In the genomic region with DNA sequence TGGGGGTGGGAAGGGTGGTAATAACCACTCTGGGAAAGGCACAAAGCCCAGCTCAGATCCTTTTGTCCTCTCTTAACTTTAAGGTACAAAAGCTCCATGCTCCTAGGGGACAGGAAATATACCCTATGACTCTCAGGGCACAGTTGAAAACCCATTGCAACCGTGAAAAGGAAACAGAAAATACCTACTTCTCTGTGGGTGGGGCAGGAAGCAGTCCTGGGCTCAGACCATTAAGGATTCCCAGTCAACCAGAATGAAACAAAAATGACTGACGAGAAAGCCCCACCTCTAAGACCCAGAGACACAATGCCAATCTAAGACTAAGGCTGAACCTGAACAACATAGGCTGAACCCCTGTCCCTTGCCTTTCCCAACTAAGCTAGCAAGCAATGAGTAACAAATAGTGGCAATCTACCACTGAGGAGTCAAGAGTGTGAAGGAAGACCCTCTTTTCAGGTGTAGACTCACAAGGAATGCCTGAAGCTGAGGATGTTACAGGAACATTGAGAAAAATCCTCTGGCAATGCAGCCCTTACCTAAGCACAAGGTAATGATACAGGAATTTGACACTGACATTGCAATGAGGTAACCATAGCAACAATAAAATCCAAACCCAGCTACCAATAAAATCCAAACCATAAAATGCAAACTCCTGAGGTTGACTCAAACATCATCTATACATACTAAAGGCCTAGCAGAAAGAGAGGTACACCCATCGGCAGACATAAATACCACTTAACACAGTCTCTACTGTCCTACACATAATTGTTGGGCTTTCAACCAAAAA, we compare ENCODE assay signal across 1 cellular context.
TF ChIP-seq lines count a peak whose summit lies in the region.

No MANE protein-coding gene starts in this region.

TF ChIP-seq in GM23338, 12 proteins besides CTCF, POLR2A, EP300 and RAD21 (continued from another document):
- TF ChIP-seq, protein P1, sequence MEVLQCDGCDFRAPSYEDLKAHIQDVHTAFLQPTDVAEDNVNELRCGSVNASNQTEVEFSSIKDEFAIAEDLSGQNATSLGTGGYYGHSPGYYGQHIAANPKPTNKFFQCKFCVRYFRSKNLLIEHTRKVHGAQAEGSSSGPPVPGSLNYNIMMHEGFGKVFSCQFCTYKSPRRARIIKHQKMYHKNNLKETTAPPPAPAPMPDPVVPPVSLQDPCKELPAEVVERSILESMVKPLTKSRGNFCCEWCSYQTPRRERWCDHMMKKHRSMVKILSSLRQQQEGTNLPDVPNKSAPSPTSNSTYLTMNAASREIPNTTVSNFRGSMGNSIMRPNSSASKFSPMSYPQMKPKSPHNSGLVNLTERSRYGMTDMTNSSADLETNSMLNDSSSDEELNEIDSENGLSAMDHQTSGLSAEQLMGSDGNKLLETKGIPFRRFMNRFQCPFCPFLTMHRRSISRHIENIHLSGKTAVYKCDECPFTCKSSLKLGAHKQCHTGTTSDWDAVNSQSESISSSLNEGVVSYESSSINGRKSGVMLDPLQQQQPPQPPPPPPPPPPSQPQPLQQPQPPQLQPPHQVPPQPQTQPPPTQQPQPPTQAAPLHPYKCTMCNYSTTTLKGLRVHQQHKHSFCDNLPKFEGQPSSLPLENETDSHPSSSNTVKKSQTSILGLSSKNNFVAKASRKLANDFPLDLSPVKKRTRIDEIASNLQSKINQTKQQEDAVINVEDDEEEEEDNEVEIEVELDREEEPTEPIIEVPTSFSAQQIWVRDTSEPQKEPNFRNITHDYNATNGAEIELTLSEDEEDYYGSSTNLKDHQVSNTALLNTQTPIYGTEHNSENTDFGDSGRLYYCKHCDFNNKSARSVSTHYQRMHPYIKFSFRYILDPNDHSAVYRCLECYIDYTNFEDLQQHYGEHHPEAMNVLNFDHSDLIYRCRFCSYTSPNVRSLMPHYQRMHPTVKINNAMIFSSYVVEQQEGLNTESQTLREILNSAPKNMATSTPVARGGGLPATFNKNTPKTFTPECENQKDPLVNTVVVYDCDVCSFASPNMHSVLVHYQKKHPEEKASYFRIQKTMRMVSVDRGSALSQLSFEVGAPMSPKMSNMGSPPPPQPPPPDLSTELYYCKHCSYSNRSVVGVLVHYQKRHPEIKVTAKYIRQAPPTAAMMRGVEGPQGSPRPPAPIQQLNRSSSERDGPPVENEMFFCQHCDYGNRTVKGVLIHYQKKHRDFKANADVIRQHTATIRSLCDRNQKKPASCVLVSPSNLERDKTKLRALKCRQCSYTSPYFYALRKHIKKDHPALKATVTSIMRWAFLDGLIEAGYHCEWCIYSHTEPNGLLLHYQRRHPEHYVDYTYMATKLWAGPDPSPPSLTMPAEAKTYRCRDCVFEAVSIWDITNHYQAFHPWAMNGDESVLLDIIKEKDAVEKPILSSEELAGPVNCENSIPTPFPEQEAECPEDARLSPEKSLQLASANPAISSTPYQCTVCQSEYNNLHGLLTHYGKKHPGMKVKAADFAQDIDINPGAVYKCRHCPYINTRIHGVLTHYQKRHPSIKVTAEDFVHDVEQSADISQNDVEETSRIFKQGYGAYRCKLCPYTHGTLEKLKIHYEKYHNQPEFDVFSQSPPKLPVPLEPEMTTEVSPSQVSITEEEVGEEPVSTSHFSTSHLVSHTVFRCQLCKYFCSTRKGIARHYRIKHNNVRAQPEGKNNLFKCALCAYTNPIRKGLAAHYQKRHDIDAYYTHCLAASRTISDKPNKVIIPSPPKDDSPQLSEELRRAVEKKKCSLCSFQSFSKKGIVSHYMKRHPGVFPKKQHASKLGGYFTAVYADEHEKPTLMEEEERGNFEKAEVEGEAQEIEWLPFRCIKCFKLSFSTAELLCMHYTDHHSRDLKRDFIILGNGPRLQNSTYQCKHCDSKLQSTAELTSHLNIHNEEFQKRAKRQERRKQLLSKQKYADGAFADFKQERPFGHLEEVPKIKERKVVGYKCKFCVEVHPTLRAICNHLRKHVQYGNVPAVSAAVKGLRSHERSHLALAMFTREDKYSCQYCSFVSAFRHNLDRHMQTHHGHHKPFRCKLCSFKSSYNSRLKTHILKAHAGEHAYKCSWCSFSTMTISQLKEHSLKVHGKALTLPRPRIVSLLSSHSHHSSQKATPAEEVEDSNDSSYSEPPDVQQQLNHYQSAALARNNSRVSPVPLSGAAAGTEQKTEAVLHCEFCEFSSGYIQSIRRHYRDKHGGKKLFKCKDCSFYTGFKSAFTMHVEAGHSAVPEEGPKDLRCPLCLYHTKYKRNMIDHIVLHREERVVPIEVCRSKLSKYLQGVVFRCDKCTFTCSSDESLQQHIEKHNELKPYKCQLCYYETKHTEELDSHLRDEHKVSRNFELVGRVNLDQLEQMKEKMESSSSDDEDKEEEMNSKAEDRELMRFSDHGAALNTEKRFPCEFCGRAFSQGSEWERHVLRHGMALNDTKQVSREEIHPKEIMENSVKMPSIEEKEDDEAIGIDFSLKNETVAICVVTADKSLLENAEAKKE (CRISPR knock-in tag; IDR thresholded peaks at IDR 0.05) = no peak
- TF ChIP-seq ZNF331 (CRISPR knock-in tag; IDR thresholded peaks at IDR 0.05; ENCODE audit: low read depth) = no peak
